16 cellular contexts compared by ENCODE assay signal in genomic region chr1:5882367-5883128, GRCh38.
A peak's percentile ranks its signal among the peaks of the same experiment; 100 is the strongest.
DNase-seq lines count a peak whose midpoint lies in the region; ATAC-seq and TF ChIP-seq lines count a peak whose summit lies in the region.
"Had no signal": no experiment of that assay in that cellular context is flagged by ENCODE, and none has a peak within 500 bp of the region (broad histone marks: within the 10 kb centered on the region; RNA-seq: fewer than 3 reads in every experiment).

No MANE protein-coding gene starts in this region.

- H2BK12ac ChIP-seq in H9 (ENCODE audit: insufficient read length, low read depth, low read length) = no peak overlapping the region

- H3K4me3 ChIP-seq in lower lobe of right lung = no peak overlapping the region
- no peak overlapping the region for H3K4me3 ChIP-seq in osteoblast (ENCODE audit: insufficient read depth, low read length)
- H3K4me3 ChIP-seq: A549, GM23338, HAP-1, K562 had no signal

- intact Hi-C loops in lower lobe of right lung (cut with DNase I) = no loop called here

- no peak overlapping the region; the same call in 1 of the 2 replicates for H3K14ac ChIP-seq in H9 (ENCODE audit: insufficient read depth, low read length)

- H2AK5ac ChIP-seq in H9 (ENCODE audit: insufficient read length, low read length) = no peak overlapping the region

- H3K4me2 ChIP-seq in H9 (ENCODE audit: insufficient read depth, insufficient read length, low read length) (no peak overlapping the region), osteoblast (ENCODE audit: insufficient read depth, low read length) (no peak overlapping the region)
- H3K4me2 ChIP-seq: A549, GM23338 had no signal

- no peaks in the 10 kb centered on the region for H3K79me2 ChIP-seq in H9 (ENCODE audit: insufficient read depth, low read length)
- no peaks in the 10 kb centered on the region for H3K79me2 ChIP-seq in osteoblast (ENCODE audit: insufficient read depth, low read length)

- H3K56ac ChIP-seq in H9 (ENCODE audit: insufficient read length, low read depth, low read length) = no peak overlapping the region

- DNase-seq in H9 (no peak), chondrocyte (ENCODE audit: low spot score) (peak; percentile 76), lower lobe of right lung (peak; percentile 21), osteoblast (ENCODE audit: insufficient read length, low spot score, missing footprints) (peak; percentile 79), DMS79 treated with DMSO at 0.1 percent for 48 hours (lab: John Stamatoyannopoulos, UW) (no peak), SK-N-DZ (ENCODE audit: low spot score) (no peak)
- DNase-seq: BE2C; CD8-positive, alpha-beta T cell; COR-L47 had no signal

- H3K18ac ChIP-seq in H9 (ENCODE audit: insufficient read length, low read depth, low read length) = no peak overlapping the region

- no peaks in the 10 kb centered on the region for H3K27me3 ChIP-seq in H9 (ENCODE audit: insufficient read depth, low read length)
- H3K27me3 ChIP-seq in lower lobe of right lung (ENCODE audit: low read depth) = no peaks in the 10 kb centered on the region
- H3K27me3 ChIP-seq in osteoblast (ENCODE audit: insufficient read depth, low read length) = no peaks in the 10 kb centered on the region
- H3K27me3 ChIP-seq: BE2C had no signal

- H4K8ac ChIP-seq in H9 (replicated peaks; ENCODE audit: insufficient read length, low read depth, low read length) = no peak overlapping the region

- H3K23ac ChIP-seq in H9 (ENCODE audit: insufficient read length, low read depth, low read length) = no peak overlapping the region

- WGBS in H9 (ENCODE audit: extremely low coverage, insufficient read length, low lambda C conversion rate) = no CpG with 5 or more reads among the region's 27 CpGs

- H3K4me3 Mint-ChIP-seq in H9 = no peak overlapping the region
- no peak overlapping the region for H3K4me3 Mint-ChIP-seq in chondrocyte (ENCODE audit: unreplicated experiment)
- H3K4me3 Mint-ChIP-seq: CD14-positive monocyte; CD8-positive, alpha-beta T cell; GM23338 had no signal

- H3K4me1 Mint-ChIP-seq in H9 (peaks cover under 1 to 5% of the 10 kb centered on the region in 2 experiments; a peak in 3 of 4 replicates), chondrocyte (ENCODE audit: low read depth) (peaks cover under 1% of the 10 kb centered on the region)
- H3K4me1 Mint-ChIP-seq: CD14-positive monocyte, GM23338 had no signal

- TF ChIP-seq CTCF in H9 (conservative IDR thresholded peaks at IDR 0.05) (no peak), chondrocyte (IDR thresholded peaks at IDR 0.05) (no peak), lower lobe of right lung (IDR thresholded peaks at IDR 0.05) (no peak), osteoblast (IDR thresholded peaks at IDR 0.05; ENCODE audit: extremely low read depth, low read depth, low read length) (no peak)

- no peak overlapping the region for H3T11ph ChIP-seq in H9 (ENCODE audit: low read length)

- no peak overlapping the region for H4K91ac ChIP-seq in H9 (ENCODE audit: insufficient read length, low read depth, low read length)

- no peak overlapping the region for H2BK15ac ChIP-seq in H9 (ENCODE audit: low read depth, low read length)

- H3K9me3 Mint-ChIP-seq in H9 (peaks cover 6 to 7% of the 10 kb centered on the region in 2 experiments; a peak in 4 of 5 replicates), chondrocyte (ENCODE audit: low read depth) (peaks cover 12% of the 10 kb centered on the region)
- H3K9me3 Mint-ChIP-seq: CD8-positive, alpha-beta T cell had no signal

- no peak overlapping the region for H2BK20ac ChIP-seq in H9 (ENCODE audit: low read depth, low read length, poor library complexity, severe bottlenecking)

- no peak overlapping the region for H2BK5ac ChIP-seq in H9 (ENCODE audit: insufficient read length, low read length)

- no peak overlapping the region for H2BK120ac ChIP-seq in H9 (ENCODE audit: low read depth, low read length, poor library complexity, severe bottlenecking)

- H4K5ac ChIP-seq in H9 (ENCODE audit: insufficient read length, low read depth, low read length) = no peak overlapping the region

- H3K4ac ChIP-seq in H9 (ENCODE audit: low read depth, low read length) = no peak overlapping the region

- peak overlapping the region; percentile 4 to 92 (median 89); a peak in 4 of 7 replicates for H3K27ac Mint-ChIP-seq in H9
- no peak overlapping the region for H3K27ac Mint-ChIP-seq in chondrocyte (ENCODE audit: unreplicated experiment)
- H3K27ac Mint-ChIP-seq: CD8-positive, alpha-beta T cell; GM23338 had no signal

- H3K36me3 ChIP-seq in lower lobe of right lung (peaks cover 50% of the 10 kb centered on the region), osteoblast (ENCODE audit: insufficient read depth, low read length) (peaks cover 7% of the 10 kb centered on the region)
- H3K36me3 ChIP-seq: BE2C, HAP-1 had no signal

- H3K9me3 ChIP-seq in H9 (ENCODE audit: control insufficient read depth, low read depth, low read length) (no peaks in the 10 kb centered on the region), lower lobe of right lung (peaks cover 3% of the 10 kb centered on the region), osteoblast (ENCODE audit: low read depth, low read length) (no peaks in the 10 kb centered on the region)
- H3K9me3 ChIP-seq: A549, BE2C, HAP-1 had no signal

- H3K23me2 ChIP-seq in H9 (ENCODE audit: insufficient read length, low read depth, low read length, poor library complexity, severe bottlenecking) = no peaks in the 10 kb centered on the region

- no peak overlapping the region for H3K27ac ChIP-seq in H9 (ENCODE audit: insufficient read length, low read depth, low read length)
- no peak overlapping the region for H3K27ac ChIP-seq in lower lobe of right lung
- H3K27ac ChIP-seq in osteoblast (ENCODE audit: low read depth, low read length) = no peak overlapping the region
- H3K27ac ChIP-seq: A549 had no signal

- H3K4me1 ChIP-seq in H9 (ENCODE audit: insufficient read depth, low read length) (no peaks in the 10 kb centered on the region), lower lobe of right lung (no peaks in the 10 kb centered on the region), osteoblast (ENCODE audit: insufficient read depth, low read length) (no peaks in the 10 kb centered on the region)
- H3K4me1 ChIP-seq: A549, HAP-1 had no signal

- H2AFZ ChIP-seq in H9 (ENCODE audit: low read length) (no peak overlapping the region), osteoblast (ENCODE audit: low read length) (no peak overlapping the region)
- H2AFZ ChIP-seq: GM23338 had no signal

- no peak overlapping the region for H3K9ac ChIP-seq in H9 (ENCODE audit: extremely low read depth, insufficient read length, low read length)

- H4K20me1 ChIP-seq in H9 (ENCODE audit: control insufficient read depth, insufficient read depth, insufficient read length) (no peaks in the 10 kb centered on the region), osteoblast (ENCODE audit: insufficient read depth, low read length) (no peaks in the 10 kb centered on the region)

- H3K27me3 Mint-ChIP-seq in H9 (ENCODE audit: low read depth) (peaks cover 2% of the 10 kb centered on the region; the same call in 1 of the 2 replicates), chondrocyte (ENCODE audit: low read depth) (no peaks in the 10 kb centered on the region)

- no peaks in the 10 kb centered on the region for H3K79me1 ChIP-seq in H9 (ENCODE audit: insufficient read depth, low read depth, low read length, poor library complexity, severe bottlenecking)

- no peak for ATAC-seq in lower lobe of right lung
- no peak for ATAC-seq in GM21390 (IDR thresholded peaks at IDR 0.05; ENCODE audit: unreplicated experiment)
- ATAC-seq: A549; CD8-positive, alpha-beta T cell; GM23338; HepG2; K562 had no signal

- H3K36me3 Mint-ChIP-seq in H9 (ENCODE audit: insufficient read depth in 1 of 3, low read depth in 3 of 3) (peaks cover 31 to 44% (median 43%) of the 10 kb centered on the region in 3 experiments), chondrocyte (ENCODE audit: low read depth) (peaks cover 25% of the 10 kb centered on the region)

Comparison
In these comparisons a context has a peak if more than half of its experiments do, and no peak if none do; other contexts are left out.
1. DNase-seq: peak in chondrocyte (single experiment), lower lobe of right lung (single experiment) and osteoblast (single experiment); none in H9 (single experiment), DMS79 treated with DMSO at 0.1 percent for 48 hours (single experiment) and SK-N-DZ (single experiment).